Comparison of ENCODE assay signal across 8 cellular contexts in genomic region chr1:211830330-211831142, GRCh38. TPM values are rescaled to one million over a fixed set of nuclear protein-coding genes. Genes with fewer than 3 reads are reported as not detected.
DNase-seq lines count a peak whose midpoint lies in the region; ATAC-seq and TF ChIP-seq lines count a peak whose summit lies in the region.

TSS of gene LPGAT1 (minus strand) at chr1:211830763. CDS start at chr1:211829296, 1,467 bp downstream.

- TF ChIP-seq POLR2A in GM19193 (IDR thresholded peaks at IDR 0.05; ENCODE audit: extremely low read depth, insufficient read depth, insufficient read length), result peak; percentile 62

- H3K9ac ChIP-seq in endodermal cell (ENCODE audit: extremely low read depth, low read length, poor library complexity, severe bottlenecking), result peak within 1 kb of the TSS; percentile 65

- peak; percentile 75 for TF ChIP-seq CTCF in endodermal cell (conservative IDR thresholded peaks at IDR 0.05)

- 2 to 20% methylated on average over 9 to 88 of the region's 88 CpGs for WGBS in endodermal cell (ENCODE audit: insufficient coverage in 1 of 2, insufficient read length in 1 of 2), 2 experiments
- 0 to 2% methylated on average over 48 to 56 of the region's 88 CpGs for WGBS in mesodermal cell (ENCODE audit: insufficient coverage in 2 of 2), 2 experiments

- DNase-seq in C1 segment of cervical spinal cord (lab: John Stamatoyannopoulos, UW) (peak; percentile 8 to 89 (median 66)), NOMO-1 treated with DMSO at 0.1 percent for 48 hours (lab: John Stamatoyannopoulos, UW; ENCODE audit: unreplicated experiment) (peak; percentile 64), endodermal cell (peak; percentile 92)
- peak; percentile 77 for DNase-seq in activated CD8-positive, alpha-beta memory T cell treated with anti-CD3 and anti-CD28 coated beads, Interleukin-2, amount 10 ng/mL, durations not matched to agents 7 days and 5 days
- DNase-seq in stimulated activated CD8-positive, alpha-beta memory T cell treated with anti-CD3 and anti-CD28 coated beads, Interleukin-15, amount 100 ng/mL, for 48 hours (ENCODE audit: low read depth in 2 of 2), result peak; percentile 57 to 60

- ATAC-seq in HG03439 (IDR thresholded peaks at IDR 0.05; ENCODE audit: unreplicated experiment), result peak; percentile 60
- ATAC-seq in activated CD8-positive, alpha-beta memory T cell treated with anti-CD3 and anti-CD28 coated beads, Interleukin-2, amount 10 ng/mL, durations not matched to agents 7 days and 5 days, result peak; percentile 81

- H3K4me1 Mint-ChIP-seq in activated CD8-positive, alpha-beta memory T cell treated with anti-CD3 and anti-CD28 coated beads, Interleukin-2, amount 10 ng/mL, durations not matched to agents 7 days and 5 days, result peaks cover 57% of the 10 kb centered on the region
- H3K4me1 Mint-ChIP-seq in endodermal cell, result peaks cover 37% of the 10 kb centered on the region

- H3K4me3 ChIP-seq in endodermal cell (ENCODE audit: low read length), result peak within 1 kb of the TSS; percentile 87
- peak within 1 kb of the TSS; percentile 63 for H3K4me3 ChIP-seq in mesodermal cell (ENCODE audit: extremely low read depth, insufficient read depth, low read length, poor library complexity, severe bottlenecking)

- no peaks in the 10 kb centered on the region for H3K9me3 ChIP-seq in endodermal cell (ENCODE audit: control insufficient read depth, low read length)
- no peaks in the 10 kb centered on the region for H3K9me3 ChIP-seq in mesodermal cell (ENCODE audit: control insufficient read depth, low read length)

- H3K36me3 Mint-ChIP-seq in activated CD8-positive, alpha-beta memory T cell treated with anti-CD3 and anti-CD28 coated beads, Interleukin-2, amount 10 ng/mL, durations not matched to agents 7 days and 5 days, result peaks cover 11% of the 10 kb centered on the region
- H3K36me3 Mint-ChIP-seq in endodermal cell (ENCODE audit: low read depth), result peaks cover 8% of the 10 kb centered on the region

- no peaks in the 10 kb centered on the region for H3K9me3 Mint-ChIP-seq in activated CD8-positive, alpha-beta memory T cell treated with anti-CD3 and anti-CD28 coated beads, Interleukin-2, amount 10 ng/mL, durations not matched to agents 7 days and 5 days (ENCODE audit: low read depth)
- no peaks in the 10 kb centered on the region for H3K9me3 Mint-ChIP-seq in endodermal cell

- H3K4me1 ChIP-seq in endodermal cell (ENCODE audit: control insufficient read depth, insufficient read depth, low read length) (peaks cover 15% of the 10 kb centered on the region), mesodermal cell (ENCODE audit: control insufficient read depth, insufficient read depth, low read length, poor library complexity, severe bottlenecking) (peaks cover 8% of the 10 kb centered on the region)

- no peaks in the 10 kb centered on the region for H3K27me3 ChIP-seq in endodermal cell (ENCODE audit: control insufficient read depth, insufficient read depth, low read length, poor library complexity, severe bottlenecking)

- H3K27me3 Mint-ChIP-seq in activated CD8-positive, alpha-beta memory T cell treated with anti-CD3 and anti-CD28 coated beads, Interleukin-2, amount 10 ng/mL, durations not matched to agents 7 days and 5 days, result no peaks in the 10 kb centered on the region
- H3K27me3 Mint-ChIP-seq in endodermal cell (ENCODE audit: insufficient read depth), result peaks cover 6% of the 10 kb centered on the region

- H3K27ac Mint-ChIP-seq in activated CD8-positive, alpha-beta memory T cell treated with anti-CD3 and anti-CD28 coated beads, Interleukin-2, amount 10 ng/mL, durations not matched to agents 7 days and 5 days, result peak within 1 kb of the TSS; percentile 87
- H3K27ac Mint-ChIP-seq in endodermal cell, result no peak within 1 kb of the TSS

- H3K27ac ChIP-seq in endodermal cell (ENCODE audit: low read depth, low read length), result no peak within 1 kb of the TSS
- H3K27ac ChIP-seq in mesodermal cell (ENCODE audit: low read depth, low read length, severe bottlenecking), result peak within 1 kb of the TSS; percentile 64

- H3K4me3 Mint-ChIP-seq in activated CD8-positive, alpha-beta memory T cell treated with anti-CD3 and anti-CD28 coated beads, Interleukin-2, amount 10 ng/mL, durations not matched to agents 7 days and 5 days, result peak within 1 kb of the TSS; percentile 86
- H3K4me3 Mint-ChIP-seq in endodermal cell, result peak within 1 kb of the TSS; percentile 82

- CTCF ChIA-PET in activated CD8-positive, alpha-beta memory T cell treated with anti-CD3 and anti-CD28 coated beads, Interleukin-2, amount 10 ng/mL, durations not matched to agents 7 days and 5 days (lab: Charles Lee), result interaction anchor here (1.5 to 4.1 kb wide), 2 partner anchors 132 kb away, joined by 4 to 21 read pairs; no protein-coding TSS in a partner anchor

- peaks cover 26% of the 10 kb centered on the region for H3K36me3 ChIP-seq in endodermal cell (ENCODE audit: control insufficient read depth, insufficient read depth, low read length)
- H3K36me3 ChIP-seq in mesodermal cell (ENCODE audit: control insufficient read depth, insufficient read depth, low read length), result peaks cover 2% of the 10 kb centered on the region

RNA-seq across cellular contexts. Expression of gene LPGAT1, which starts in this region (rescaled TPM):
- total RNA-seq in activated CD8-positive, alpha-beta memory T cell treated with anti-CD3 and anti-CD28 coated beads, Interleukin-2, amount 10 ng/mL, durations not matched to agents 7 days and 5 days, result 10 to 100 TPM; 23.8 to 42.7 TPM
- 10 to 100 TPM; 57.0 to 66.9 TPM for total RNA-seq in endodermal cell
- polyA plus RNA-seq in endodermal cell (2013, experiment 1 of 2), result 10.2 TPM
- polyA plus RNA-seq in endodermal cell (2013, experiment 2 of 2), result 12.3 TPM
- polyA plus RNA-seq in mesodermal cell (2013, experiment 1 of 2), result 16.1 TPM
- polyA plus RNA-seq in mesodermal cell (2013, experiment 2 of 2), result 15.4 TPM
